In the genomic region with DNA sequence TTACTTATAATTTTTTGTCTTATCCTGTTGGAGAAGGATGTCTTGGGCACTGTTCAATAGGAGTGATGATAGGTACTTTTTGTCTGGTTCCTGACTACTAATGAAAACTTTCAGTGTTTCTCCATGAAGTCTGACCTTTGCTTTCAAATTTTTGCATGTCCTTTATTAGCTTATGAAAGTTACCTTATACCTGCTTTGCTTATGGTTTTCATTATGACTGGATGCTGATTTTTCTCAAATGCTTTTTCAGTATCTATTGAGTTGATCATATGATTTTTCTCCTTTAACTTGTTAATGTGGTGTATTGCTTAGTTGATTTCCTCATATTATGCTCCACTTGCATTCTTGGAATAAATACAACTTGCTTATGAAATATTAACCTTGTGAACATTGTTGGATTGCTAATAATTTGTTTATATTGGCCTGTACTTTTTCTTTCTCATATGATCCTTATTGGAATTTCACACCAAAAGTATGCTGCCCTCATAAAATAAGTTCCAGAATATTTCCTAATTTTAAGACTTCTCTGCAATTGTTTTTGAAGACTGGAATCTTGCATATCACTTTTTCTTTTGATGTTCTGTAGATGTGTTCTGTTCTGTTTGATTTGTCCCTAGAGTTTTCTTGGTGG, we compare ENCODE assay signal across 1 cellular context.
TF ChIP-seq lines count a peak whose summit lies in the region.

No MANE protein-coding gene starts in this region.

TF ChIP-seq in GM12878, 131 proteins besides CTCF, POLR2A, EP300 and RAD21 (continued from another document):
- peak; percentile 43; the same call in 1 of the 2 replicates for TF ChIP-seq RELB (IDR thresholded peaks at IDR 0.05; ENCODE audit: low read depth)
- TF ChIP-seq HDGF (IDR thresholded peaks at IDR 0.05): no peak
- peak; percentile 56 for TF ChIP-seq CUX1 (IDR thresholded peaks at IDR 0.05; ENCODE audit: insufficient replicate concordance, low read depth, low read length)
- TF ChIP-seq FOXM1 (IDR thresholded peaks at IDR 0.05; ENCODE audit: low read depth, low read length): peak; percentile 41; the same call in 1 of the 2 replicates
- TF ChIP-seq MEF2A (IDR thresholded peaks at IDR 0.05; ENCODE audit: insufficient read depth, low read depth, low read length): peak; percentile 90
- TF ChIP-seq TCF3 (IDR thresholded peaks at IDR 0.05; ENCODE audit: borderline replicate concordance, insufficient read depth, low read depth, low read length): no peak
- TF ChIP-seq NR2F1 (conservative IDR thresholded peaks at IDR 0.05): peak; percentile 88
- no peak for TF ChIP-seq CHD1 (IDR thresholded peaks at IDR 0.05; ENCODE audit: low read depth, low read length)
- TF ChIP-seq TBL1XR1 (IDR thresholded peaks at IDR 0.05; ENCODE audit: low read depth, low read length): 0 out of 2 replicates have a peak, but pooled peaks have one; percentile 55
- TF ChIP-seq FOXK2 (IDR thresholded peaks at IDR 0.05): no peak
- 0 out of 2 replicates have a peak, but pooled peaks have one; percentile 16 for TF ChIP-seq ATF7 (IDR thresholded peaks at IDR 0.05; ENCODE audit: low read depth)
- TF ChIP-seq MTA3 (IDR thresholded peaks at IDR 0.05; ENCODE audit: borderline replicate concordance, low read length): peak; percentile 32; the same call in 1 of the 2 replicates
- TF ChIP-seq BMI1 (IDR thresholded peaks at IDR 0.05; ENCODE audit: borderline replicate concordance): peak; percentile 36; the same call in 1 of the 2 replicates
- TF ChIP-seq PAX5 (IDR thresholded peaks at IDR 0.05; ENCODE audit: borderline replicate concordance, low read depth, low read length): no peak
- TF ChIP-seq CREM (IDR thresholded peaks at IDR 0.05; ENCODE audit: low read depth): no peak
- TF ChIP-seq RAD51 (IDR thresholded peaks at IDR 0.05): no peak
- no peak for TF ChIP-seq CHD2 (IDR thresholded peaks at IDR 0.05; ENCODE audit: borderline replicate concordance, low read depth, low read length)
- no peak for TF ChIP-seq E2F4 (IDR thresholded peaks at IDR 0.05; ENCODE audit: low read depth, low read length)
